1 cellular context compared by ENCODE assay signal in the genomic region with DNA sequence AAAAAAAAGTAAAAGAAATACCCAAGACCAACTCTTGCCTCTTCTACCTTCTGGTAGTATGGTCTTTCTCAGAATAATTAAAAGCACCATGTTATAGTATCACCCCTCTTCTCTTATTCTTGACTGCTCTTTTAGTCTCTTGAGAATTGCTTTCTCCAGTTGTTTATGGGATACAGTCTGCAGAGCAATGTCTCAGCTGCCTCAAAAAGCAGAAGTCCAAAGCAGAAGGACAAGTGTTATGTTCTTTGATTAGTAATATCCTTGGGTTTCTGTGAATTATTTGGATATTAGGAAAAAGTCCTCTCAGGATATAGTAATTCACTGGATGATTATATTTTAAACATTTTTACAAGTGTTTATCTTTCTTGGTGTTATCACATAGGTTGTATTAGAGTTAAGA.
TF ChIP-seq lines count a peak whose summit lies in the region.

No MANE protein-coding gene starts in this region.

TF ChIP-seq in HCT116, 20 proteins besides CTCF, POLR2A, EP300 and RAD21 (continued from another document):
- TF ChIP-seq, protein P1, sequence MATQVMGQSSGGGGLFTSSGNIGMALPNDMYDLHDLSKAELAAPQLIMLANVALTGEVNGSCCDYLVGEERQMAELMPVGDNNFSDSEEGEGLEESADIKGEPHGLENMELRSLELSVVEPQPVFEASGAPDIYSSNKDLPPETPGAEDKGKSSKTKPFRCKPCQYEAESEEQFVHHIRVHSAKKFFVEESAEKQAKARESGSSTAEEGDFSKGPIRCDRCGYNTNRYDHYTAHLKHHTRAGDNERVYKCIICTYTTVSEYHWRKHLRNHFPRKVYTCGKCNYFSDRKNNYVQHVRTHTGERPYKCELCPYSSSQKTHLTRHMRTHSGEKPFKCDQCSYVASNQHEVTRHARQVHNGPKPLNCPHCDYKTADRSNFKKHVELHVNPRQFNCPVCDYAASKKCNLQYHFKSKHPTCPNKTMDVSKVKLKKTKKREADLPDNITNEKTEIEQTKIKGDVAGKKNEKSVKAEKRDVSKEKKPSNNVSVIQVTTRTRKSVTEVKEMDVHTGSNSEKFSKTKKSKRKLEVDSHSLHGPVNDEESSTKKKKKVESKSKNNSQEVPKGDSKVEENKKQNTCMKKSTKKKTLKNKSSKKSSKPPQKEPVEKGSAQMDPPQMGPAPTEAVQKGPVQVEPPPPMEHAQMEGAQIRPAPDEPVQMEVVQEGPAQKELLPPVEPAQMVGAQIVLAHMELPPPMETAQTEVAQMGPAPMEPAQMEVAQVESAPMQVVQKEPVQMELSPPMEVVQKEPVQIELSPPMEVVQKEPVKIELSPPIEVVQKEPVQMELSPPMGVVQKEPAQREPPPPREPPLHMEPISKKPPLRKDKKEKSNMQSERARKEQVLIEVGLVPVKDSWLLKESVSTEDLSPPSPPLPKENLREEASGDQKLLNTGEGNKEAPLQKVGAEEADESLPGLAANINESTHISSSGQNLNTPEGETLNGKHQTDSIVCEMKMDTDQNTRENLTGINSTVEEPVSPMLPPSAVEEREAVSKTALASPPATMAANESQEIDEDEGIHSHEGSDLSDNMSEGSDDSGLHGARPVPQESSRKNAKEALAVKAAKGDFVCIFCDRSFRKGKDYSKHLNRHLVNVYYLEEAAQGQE (IDR thresholded peaks at IDR 0.05; ENCODE audit: low read depth) = no peak
- TF ChIP-seq ELF1 (IDR thresholded peaks at IDR 0.05; ENCODE audit: borderline replicate concordance, low read depth) = no peak
